7 cellular contexts compared by ENCODE assay signal in the genomic region with DNA sequence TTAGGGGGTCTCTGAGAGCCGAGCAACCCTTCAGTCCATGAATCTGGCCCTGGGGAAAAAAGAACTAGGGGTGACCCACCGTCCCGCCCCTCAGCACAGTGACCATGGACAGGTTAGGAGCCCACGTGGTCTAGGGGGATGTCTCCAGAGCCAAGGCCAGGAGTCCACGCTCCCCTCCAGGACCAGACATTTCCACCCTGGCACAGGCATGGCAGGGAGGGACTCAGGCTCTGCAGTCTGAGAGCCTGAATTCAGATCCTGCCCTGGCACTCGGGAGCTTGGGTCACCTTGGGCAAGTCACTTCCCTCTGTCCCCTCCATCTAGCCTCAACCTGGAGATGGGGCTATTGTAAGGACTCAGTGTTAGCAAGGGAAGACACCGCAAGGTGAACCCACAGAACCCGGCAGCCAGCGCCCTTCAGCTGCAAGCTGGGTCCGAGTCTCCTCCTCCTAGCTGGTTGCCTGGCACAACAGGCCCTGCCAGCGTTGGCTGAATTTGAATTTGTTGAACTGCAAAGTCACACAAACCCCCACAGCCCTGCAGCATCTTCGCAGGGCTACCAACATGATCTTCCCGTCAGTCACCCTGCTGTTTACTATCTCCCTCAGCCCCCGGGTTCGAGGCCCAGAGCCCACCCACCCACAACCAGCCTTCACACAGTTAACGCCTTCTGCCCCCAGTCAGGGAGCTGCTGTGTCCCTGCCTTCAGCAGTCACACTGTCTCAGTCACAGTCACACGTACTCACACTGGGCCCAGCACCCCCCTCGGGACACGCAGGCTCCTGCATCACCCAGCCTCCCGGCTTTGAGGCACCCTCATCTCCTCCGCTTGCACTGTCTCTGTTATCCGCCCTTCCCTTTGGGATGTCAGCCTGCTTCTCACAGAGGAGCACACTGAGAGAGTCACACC. TPM values are rescaled to one million over a fixed set of nuclear protein-coding genes. Genes with fewer than 3 reads are reported as not detected.
DNase-seq lines count a peak whose midpoint lies in the region; TF ChIP-seq lines count a peak whose summit lies in the region.

No MANE protein-coding gene starts in this region.

- DNase-seq in H7 = no peak
- DNase-seq in activated CD4-positive, alpha-beta memory T cell treated with anti-CD3 and anti-CD28 coated beads, Interleukin-2, amount 10 ng/mL, durations not matched to agents 7 days and 5 days = no peak
- no peak for DNase-seq in right atrium auricular region (ENCODE audit: low spot score)
- no peak for DNase-seq in NCI-H1048 (lab: John Stamatoyannopoulos, UW)
- DNase-seq in AG20443 (ENCODE audit: low spot score) = no peak
- DNase-seq in putamen (ENCODE audit: low spot score) = no peak

- H3K27me3 Mint-ChIP-seq in activated CD4-positive, alpha-beta memory T cell treated with anti-CD3 and anti-CD28 coated beads, Interleukin-2, amount 10 ng/mL, durations not matched to agents 7 days and 5 days = peaks cover 62% of the 10 kb centered on the region

- CTCF ChIA-PET in activated CD4-positive, alpha-beta memory T cell treated with anti-CD3 and anti-CD28 coated beads, Interleukin-2, amount 10 ng/mL, durations not matched to agents 7 days and 5 days (lab: Charles Lee) = interaction anchor here (1.0 kb wide), 1 partner anchor 74 kb away, joined by 3 read pairs; no protein-coding TSS in a partner anchor

- H3K36me3 Mint-ChIP-seq in activated CD4-positive, alpha-beta memory T cell treated with anti-CD3 and anti-CD28 coated beads, Interleukin-2, amount 10 ng/mL, durations not matched to agents 7 days and 5 days (ENCODE audit: low read depth) = peaks cover 10% of the 10 kb centered on the region

- H3K9me3 Mint-ChIP-seq in activated CD4-positive, alpha-beta memory T cell treated with anti-CD3 and anti-CD28 coated beads, Interleukin-2, amount 10 ng/mL, durations not matched to agents 7 days and 5 days = no peaks in the 10 kb centered on the region

- no peak overlapping the region for H3K4me3 Mint-ChIP-seq in activated CD4-positive, alpha-beta memory T cell treated with anti-CD3 and anti-CD28 coated beads, Interleukin-2, amount 10 ng/mL, durations not matched to agents 7 days and 5 days

- no peaks in the 10 kb centered on the region for H3K9me3 ChIP-seq in right atrium auricular region

- H3K27me3 ChIP-seq in H7 (ENCODE audit: control insufficient read depth, insufficient read depth, low read length) (peaks cover 60% of the 10 kb centered on the region), right atrium auricular region (no peaks in the 10 kb centered on the region)

- POLR2A ChIA-PET in activated CD4-positive, alpha-beta memory T cell treated with anti-CD3 and anti-CD28 coated beads, Interleukin-2, amount 10 ng/mL, durations not matched to agents 7 days and 5 days (lab: Charles Lee) = interaction anchor here (1.0 to 1.6 kb wide), 2 partner anchors 8 to 74 kb away, joined by 4 to 6 read pairs; a partner anchor contains a TSS

- H3K4me3 ChIP-seq in H7 (ENCODE audit: insufficient read depth, low read depth, low read length) (peak overlapping the region; percentile 2; the same call in 1 of the 2 replicates), right atrium auricular region (peak overlapping the region; percentile 56 to 61), skin epidermis (peak overlapping the region in 5 of 7 experiments; percentile 51 to 64 (median 56))

- peaks cover 30% of the 10 kb centered on the region for H3K4me1 Mint-ChIP-seq in activated CD4-positive, alpha-beta memory T cell treated with anti-CD3 and anti-CD28 coated beads, Interleukin-2, amount 10 ng/mL, durations not matched to agents 7 days and 5 days

- TF ChIP-seq CTCF in right atrium auricular region (IDR thresholded peaks at IDR 0.05) = no peak

- peak overlapping the region; percentile 77 to 87 for H3K27ac ChIP-seq in right atrium auricular region
- H3K27ac ChIP-seq in skin epidermis = peak overlapping the region in 8 of 21 experiments; percentile 35 to 92 (median 78)

- H3K27ac Mint-ChIP-seq in activated CD4-positive, alpha-beta memory T cell treated with anti-CD3 and anti-CD28 coated beads, Interleukin-2, amount 10 ng/mL, durations not matched to agents 7 days and 5 days = peak overlapping the region; percentile 29

- peaks cover 0 to 61% of the 10 kb centered on the region in 2 donors for H3K4me1 ChIP-seq in right atrium auricular region

- H3K36me3 ChIP-seq in H7 (replicated peaks; ENCODE audit: control insufficient read depth, insufficient read depth, low read length) (no peaks in the 10 kb centered on the region), right atrium auricular region (no peaks in the 10 kb centered on the region)

RNA-seq across cellular contexts. Expression of a gene that starts 0.6 kb away (rescaled TPM):
- 7.2 and 8.5 TPM in 2 replicates for total RNA-seq in H7 (2014; rRNA removed; shearing (Covaris generic))
- 1 to 10 TPM; 6.4 to 6.5 TPM for total RNA-seq in activated CD4-positive, alpha-beta memory T cell treated with anti-CD3 and anti-CD28 coated beads, Interleukin-2, amount 10 ng/mL, durations not matched to agents 7 days and 5 days
- 10 to 100 TPM; 21.9 to 22.0 TPM for total RNA-seq in right atrium auricular region

Comparison
In these comparisons a context has a peak if more than half of its experiments do, and no peak if none do; other contexts are left out.
1. H3K4me3 ChIP-seq: peak in every context shown above with its lines; median percentile 58 in right atrium auricular region; 56 in skin epidermis; 2 in H7.